In genomic region chr19:55189424-55189823, GRCh38 we compare ENCODE assay signal across 1 cellular context.
TF ChIP-seq lines count a peak whose summit lies in the region.

No MANE protein-coding gene starts in this region.

TF ChIP-seq in endothelial cell of umbilical vein, 7 proteins besides CTCF, POLR2A, EP300 and RAD21 (continued from another document):
- no peak for TF ChIP-seq EZH2 (IDR thresholded peaks at IDR 0.05; ENCODE audit: borderline replicate concordance, low read depth, low read length, severe bottlenecking)
- TF ChIP-seq POLR2AphosphoS5 (IDR thresholded peaks at IDR 0.05; ENCODE audit: insufficient read depth, low read depth, low read length), result peak; percentile 23
- no peak for TF ChIP-seq GATA2 (IDR thresholded peaks at IDR 0.05; ENCODE audit: insufficient read depth, insufficient read length, low read depth, low read length)
- no peak for TF ChIP-seq JUN (IDR thresholded peaks at IDR 0.05; ENCODE audit: borderline replicate concordance, insufficient read depth, insufficient read length, low read depth)
